11 cellular contexts compared by ENCODE assay signal in genomic region chr15:45630958-45631691, GRCh38. TPM values are rescaled to one million over a fixed set of nuclear protein-coding genes. Genes with fewer than 3 reads are reported as not detected.
DNase-seq lines count a peak whose midpoint lies in the region; ATAC-seq and TF ChIP-seq lines count a peak whose summit lies in the region.
"Had no signal": no experiment of that assay in that cellular context is flagged by ENCODE, and none has a peak within 500 bp of the region (broad histone marks: within the 10 kb centered on the region; RNA-seq: fewer than 3 reads in every experiment).

No MANE protein-coding gene starts in this region.

- H3K9me3 Mint-ChIP-seq in T-cell: peaks cover 9 to 16% (median 10%) of the 10 kb centered on the region in 3 donors

- no peak for ATAC-seq in T-cell (replicated peaks in 1 of 4)
- no peak for ATAC-seq in HG02588 (IDR thresholded peaks at IDR 0.05; ENCODE audit: unreplicated experiment)

- POLR2A ChIA-PET in T-cell (lab: Charles Lee): no interaction called here

- H3K36me3 Mint-ChIP-seq in T-cell: no peaks in the 10 kb centered on the region

- in situ Hi-C loops in Caki2 (cut with HindIII; ENCODE audit: low pct_unique_long_range_greater_than_20kb, low sequenced_read_pairs): no loop called here

- TF ChIP-seq CTCF in GM20000 (IDR thresholded peaks at IDR 0.05; ENCODE audit: extremely low read depth, missing control alignments): no peak

- CTCF ChIA-PET in T-cell (lab: Charles Lee): interaction anchor here in 1 of 2 donors (0.7 kb wide), 1 partner anchor 172 kb away, joined by 3 read pairs; no protein-coding TSS in a partner anchor

- H3K36me3 ChIP-seq in esophagus (ENCODE audit: control insufficient read depth in 2 of 2, insufficient read depth in 2 of 2, low read length in 1 of 2): no peaks in the 10 kb centered on the region

- no peaks in the 10 kb centered on the region for H3K9me3 ChIP-seq in esophagus (ENCODE audit: control insufficient read depth in 2 of 2, insufficient read depth in 1 of 2, low read depth in 1 of 2, low read length in 1 of 2)

- no peak overlapping the region for H3K4me3 Mint-ChIP-seq in T-cell

- intact Hi-C loops in posterior vena cava (cut with DNase I): no loop called here

- no peaks in the 10 kb centered on the region for H3K4me1 ChIP-seq in esophagus (ENCODE audit: control insufficient read depth in 2 of 2, insufficient read depth in 2 of 2, low read length in 1 of 2)

- H3K27ac Mint-ChIP-seq in T-cell: peak overlapping the region in 1 of 2 donors; percentile 30

- H3K4me3 ChIP-seq in esophagus (ENCODE audit: low read depth in 1 of 2, low read length in 2 of 2): no peak overlapping the region

- H3K27me3 ChIP-seq in esophagus (ENCODE audit: control insufficient read depth in 1 of 2, insufficient read depth in 2 of 2, low read length in 2 of 2): no peaks in the 10 kb centered on the region

- peaks cover 10 to 19% (median 17%) of the 10 kb centered on the region in 3 donors for H3K4me1 Mint-ChIP-seq in T-cell

- DNase-seq in Caki2 (ENCODE audit: low read depth) (peak; percentile 94), posterior vena cava (ENCODE audit: low spot score) (peak; percentile 81), NCI-H2171 (lab: John Stamatoyannopoulos, UW) (no peak), T-cell (no peak), GM20000 (ENCODE audit: low spot score) (no peak)
- DNase-seq: central memory CD4-positive, alpha-beta T cell; H7; midbrain had no signal

- H3K27me3 Mint-ChIP-seq in T-cell: no peaks in the 10 kb centered on the region

- WGBS in esophagus, 2 donors: 73 to 80% methylated on average over 6 of the region's 6 CpGs

- H3K27ac ChIP-seq in esophagus (ENCODE audit: low read depth in 2 of 2, low read length in 1 of 2): peak overlapping the region; percentile 75 to 92

TF ChIP-seq in PFSK-1, 5 proteins besides CTCF, POLR2A, EP300 and RAD21:
- TF ChIP-seq FOXP2 (optimal IDR thresholded peaks at IDR 0.05; ENCODE audit: borderline replicate concordance, extremely low read depth, extremely low read length, insufficient read depth) (no peak), TAF1 (IDR thresholded peaks at IDR 0.05; ENCODE audit: borderline replicate concordance, insufficient read depth, low read length) (peak; percentile 31; the same call in 1 of the 2 replicates)

RNA-seq across cellular contexts. Expression of gene SQOR, which starts 3.7 kb away (rescaled TPM):
- 165 and 205 TPM in 2 replicates for total RNA-seq in Caki2 (2014; rRNA removed; shearing (Covaris generic); ENCODE audit: low replicate concordance)
- 0.88 TPM for polyA plus RNA-seq in PFSK-1 (2012; ENCODE audit: insufficient read length, low read depth)
- 10 to 100 TPM; 75.6 to 88.4 TPM for polyA plus RNA-seq in esophagus
- total RNA-seq in posterior vena cava: 10 to 100 TPM; 37.8 to 44.4 TPM
- 10 to 100 TPM; 29.5 to 43.0 (median 33.4) TPM for total RNA-seq in T-cell

RNA-seq across cellular contexts. Expression of gene BLOC1S6, which starts 43.9 kb away (rescaled TPM):
- total RNA-seq in Caki2 (2014; rRNA removed; shearing (Covaris generic); ENCODE audit: low replicate concordance): 37.2 and 66.1 TPM in 2 replicates
- polyA plus RNA-seq in PFSK-1 (2012; ENCODE audit: insufficient read length, low read depth): 20.1 TPM
- 10 to 100 TPM in 1 of 2 donors, 1 to 10 TPM in 1; 6.5 to 11.1 TPM for polyA plus RNA-seq in esophagus
- total RNA-seq in posterior vena cava: 10 to 100 TPM; 42.8 to 46.9 TPM
- 10 to 100 TPM; 37.5 to 59.5 (median 40.5) TPM for total RNA-seq in T-cell

Comparison
In these comparisons a context has a peak if more than half of its experiments do, and no peak if none do; other contexts are left out.
1. DNase-seq: peak in Caki2 (single experiment) and posterior vena cava (single experiment); none in NCI-H2171 (single experiment), T-cell (0 of 34) and GM20000 (single experiment).